15 cellular contexts compared by ENCODE assay signal in the genomic region with DNA sequence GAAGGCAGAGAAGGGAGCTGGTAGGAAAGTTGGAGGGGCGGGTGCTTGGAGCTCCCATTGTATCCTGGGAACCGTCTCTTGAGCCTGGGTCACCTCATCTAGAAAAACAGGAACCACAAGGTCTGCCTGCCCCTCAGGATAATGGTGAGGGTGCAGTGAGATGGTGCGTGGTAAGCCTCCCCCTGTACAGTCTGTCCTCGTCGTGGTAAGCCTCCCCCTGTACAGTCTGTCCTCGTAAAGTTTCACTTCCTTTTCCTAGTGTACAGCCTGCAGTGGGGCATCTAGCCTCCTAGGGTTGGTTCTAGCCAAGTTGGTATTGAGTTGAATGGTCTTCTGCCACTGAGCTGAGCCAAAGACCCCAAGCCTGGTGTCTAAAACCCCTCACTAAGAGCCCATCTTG.
A peak's percentile ranks its signal among the peaks of the same experiment; 100 is the strongest.
DNase-seq lines count a peak whose midpoint lies in the region; TF ChIP-seq lines count a peak whose summit lies in the region.
"Had no signal": no experiment of that assay in that cellular context is flagged by ENCODE, and none has a peak within 500 bp of the region (broad histone marks: within the 10 kb centered on the region; RNA-seq: fewer than 3 reads in every experiment).

No MANE protein-coding gene starts in this region.

- intact Hi-C loops in transverse colon (cut with DNase I; ENCODE audit: low total_unique reads): no loop called here

- TF ChIP-seq EP300 in transverse colon (IDR thresholded peaks at IDR 0.05; ENCODE audit: low read depth): peak; percentile 80

- H3K4me1 ChIP-seq in transverse colon: no peaks in the 10 kb centered on the region
- H3K4me1 ChIP-seq: HAP-1, parathyroid adenoma, thyroid gland had no signal

- WGBS in transverse colon (ENCODE audit: low coverage in 1 of 2), 2 donors: 42% methylated on average over 5 of the region's 6 CpGs; no CpG with 5 or more reads in 1 of the 2 donors

- peak overlapping the region; percentile 21 for H3K27ac ChIP-seq in layer of hippocampus (ENCODE audit: low read depth, low read length)
- no peak overlapping the region for H3K27ac ChIP-seq in transverse colon
- H3K27ac ChIP-seq: parathyroid adenoma, thyroid gland had no signal

- DNase-seq in LNCaP clone FGC (ENCODE audit: low read depth): peak; percentile 18
- DNase-seq in RPMI8226: peak; percentile 72
- DNase-seq in transverse colon: peak; percentile 39
- no peak for DNase-seq in DMS53 (lab: John Stamatoyannopoulos, UW)
- no peak for DNase-seq in islet precursor cell
- no peak for DNase-seq in iPS-NIHi11 (ENCODE audit: low spot score)
- DNase-seq: activated CD8-positive, alpha-beta memory T cell treated with anti-CD3 and anti-CD28 coated beads, Interleukin-2, amount 10 ng/mL, durations not matched to agents 7 days and 5 days; NCI-H1436; small intestine; T-helper 17 cell had no signal

- H3K4me3 ChIP-seq in LNCaP clone FGC (ENCODE audit: low read depth, low read length) (no peak overlapping the region), transverse colon (no peak overlapping the region)
- H3K4me3 ChIP-seq: HAP-1, K562, thyroid gland had no signal

- TF ChIP-seq CTCF in LNCaP clone FGC (IDR thresholded peaks at IDR 0.05; ENCODE audit: control insufficient read depth, extremely low read depth, insufficient read depth) (no peak), transverse colon (IDR thresholded peaks at IDR 0.05) (no peak)

- in situ Hi-C loops in transverse colon (cut with MboI; ENCODE audit: low pct_ligation_motif_present in 1 of 4, low pct_unique_long_range_greater_than_20kb in 1 of 4, low sequenced_read_pairs in 3 of 4): no loop called here

- H3K27me3 ChIP-seq in layer of hippocampus (ENCODE audit: control insufficient read depth, insufficient read depth, low read length) (no peaks in the 10 kb centered on the region), transverse colon (peaks cover 16% of the 10 kb centered on the region)
- H3K27me3 ChIP-seq: thyroid gland had no signal

- no peaks in the 10 kb centered on the region for H3K36me3 ChIP-seq in transverse colon
- H3K36me3 ChIP-seq: HAP-1, thyroid gland had no signal

- no peaks in the 10 kb centered on the region for H3K9me3 ChIP-seq in transverse colon
- H3K9me3 ChIP-seq: HAP-1, thyroid gland had no signal

- TF ChIP-seq POLR2A in transverse colon (IDR thresholded peaks at IDR 0.05): no peak

Comparison
In these comparisons a context has a peak if more than half of its experiments do, and no peak if none do; other contexts are left out.
1. DNase-seq: peak in LNCaP clone FGC (single experiment), RPMI8226 (single experiment) and transverse colon (single experiment); none in DMS53 (single experiment), islet precursor cell (single experiment) and iPS-NIHi11 (single experiment).